1 cellular context compared by ENCODE assay signal in genomic region chr12:91687052-91688017, GRCh38.
TF ChIP-seq lines count a peak whose summit lies in the region.

No MANE protein-coding gene starts in this region.

TF ChIP-seq in K562, 482 proteins besides CTCF, POLR2A, EP300 and RAD21 (continued from another document):
- TF ChIP-seq TEAD4 (IDR thresholded peaks at IDR 0.05; ENCODE audit: low read length) (0 out of 2 replicates have a peak, but pooled peaks have one; percentile 22), TEAD4 (CRISPR knock-in tag; IDR thresholded peaks at IDR 0.05; ENCODE audit: borderline replicate concordance) (no peak), CBFA2T2 (conservative IDR thresholded peaks at IDR 0.05) (peak; percentile 13; the same call in 1 of the 2 replicates), TEAD1 (CRISPR knock-in tag; IDR thresholded peaks at IDR 0.05) (no peak), THAP12 (CRISPR knock-in tag; IDR thresholded peaks at IDR 0.05) (no peak)
